ENCODE assay signal across 15 cellular contexts in genomic region chr2:224009605-224010330, GRCh38. TPM values are rescaled to one million over a fixed set of nuclear protein-coding genes. Genes with fewer than 3 reads are reported as not detected.
A peak's percentile ranks its signal among the peaks of the same experiment; 100 is the strongest.
DNase-seq lines count a peak whose midpoint lies in the region; ATAC-seq and TF ChIP-seq lines count a peak whose summit lies in the region.
"Had no signal": no experiment of that assay in that cellular context is flagged by ENCODE, and none has a peak within 500 bp of the region (broad histone marks: within the 10 kb centered on the region; RNA-seq: fewer than 3 reads in every experiment).

No MANE protein-coding gene starts in this region.

- TF ChIP-seq CTCF in C4-2B (conservative IDR thresholded peaks at IDR 0.05), result no peak

- ATAC-seq in HG03045 (IDR thresholded peaks at IDR 0.05; ENCODE audit: unreplicated experiment), result no peak
- ATAC-seq in GM21381 (IDR thresholded peaks at IDR 0.05; ENCODE audit: unreplicated experiment), result no peak

- H3K27ac ChIP-seq in C4-2B, result peak overlapping the region; percentile 17; the same call in 1 of the 2 replicates

- DNase-seq in LoVo (ENCODE audit: low spot score), result peak; percentile 27
- peak; percentile 44 for DNase-seq in astrocyte of the hippocampus (ENCODE audit: low read depth, low spot score)
- peak; percentile 45 for DNase-seq in iris pigment epithelial cell (ENCODE audit: low read depth)
- DNase-seq in HT-29 (ENCODE audit: low spot score), result no peak
- no peak for DNase-seq in C1 segment of cervical spinal cord (lab: John Stamatoyannopoulos, UW)
- DNase-seq: activated CD8-positive, alpha-beta memory T cell treated with anti-CD3 and anti-CD28 coated beads, Interleukin-2, amount 50 U/mL, for 48 hours; activated naive CD8-positive, alpha-beta T cell treated with anti-CD3 and anti-CD28 coated beads, Interleukin-2, amount 10 ng/mL, durations not matched to agents 7 days and 5 days; effector CD8-positive, alpha-beta T cell; NCI-H345; Peyer's patch; stimulated activated CD4-positive, alpha-beta T cell treated with anti-CD3 and anti-CD28 coated beads, Interleukin-2, amount 100 ng/mL, for 48 hours; stimulated activated naive CD4-positive, alpha-beta T cell had no signal

RNA-seq across cellular contexts. Expression of gene SERPINE2, which starts 29.3 kb away (rescaled TPM):
- total RNA-seq in HT-29 (2014; rRNA removed; shearing (Covaris generic)), result 1.9 and 5.6 TPM in 2 replicates

RNA-seq across cellular contexts. Expression of gene MRPL44, which starts 52.5 kb away (rescaled TPM):
- total RNA-seq in HT-29 (2014; rRNA removed; shearing (Covaris generic)), result 23.1 and 24.4 TPM in 2 replicates

Comparison
In these comparisons a context has a peak if more than half of its experiments do, and no peak if none do; other contexts are left out.
1. DNase-seq: peak in LoVo (single experiment), astrocyte of the hippocampus (single experiment) and iris pigment epithelial cell (single experiment); none in HT-29 (single experiment) and C1 segment of cervical spinal cord (0 of 14).